1 cellular context compared by ENCODE assay signal in genomic region chr3:60575726-60576272, GRCh38.
TF ChIP-seq lines count a peak whose summit lies in the region.

No MANE protein-coding gene starts in this region.

TF ChIP-seq in GM23338, 12 proteins besides CTCF, POLR2A, EP300 and RAD21 (continued from another document):
- no peak for TF ChIP-seq ZNF462 (CRISPR knock-in tag; IDR thresholded peaks at IDR 0.05)
- no peak for TF ChIP-seq EZH2 (IDR thresholded peaks at IDR 0.05; ENCODE audit: low read depth, unreplicated experiment)
TF ChIP-seq in GM23338: peak in this region for 0.
